Comparison of ENCODE assay signal across 2 cellular contexts in the genomic region with DNA sequence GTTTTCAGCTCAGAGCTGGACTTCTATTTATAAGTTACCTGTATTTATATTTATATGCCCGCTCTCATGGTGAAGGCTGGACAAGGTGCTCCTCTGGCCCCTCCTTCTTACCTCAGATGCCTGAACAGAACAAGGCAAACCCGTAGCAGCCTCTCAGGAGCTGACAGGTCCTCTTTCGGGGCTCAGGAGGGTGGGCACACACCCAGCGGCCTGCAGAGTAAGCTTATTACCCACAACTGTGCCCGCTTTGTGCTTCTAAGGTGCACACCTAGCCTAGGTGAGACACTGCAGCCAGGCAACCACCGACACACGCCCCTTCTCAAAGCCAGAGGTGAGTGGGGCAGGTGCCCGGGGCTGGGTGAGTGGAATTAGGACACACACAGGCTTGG.
TF ChIP-seq lines count a peak whose summit lies in the region.

No MANE protein-coding gene starts in this region.

TF ChIP-seq in H1, 55 proteins besides CTCF, POLR2A, EP300 and RAD21 (continues in another document):
- TF ChIP-seq PHF8 (conservative IDR thresholded peaks at IDR 0.05; ENCODE audit: low read depth, low read length) = no peak
- TF ChIP-seq, protein P1, sequence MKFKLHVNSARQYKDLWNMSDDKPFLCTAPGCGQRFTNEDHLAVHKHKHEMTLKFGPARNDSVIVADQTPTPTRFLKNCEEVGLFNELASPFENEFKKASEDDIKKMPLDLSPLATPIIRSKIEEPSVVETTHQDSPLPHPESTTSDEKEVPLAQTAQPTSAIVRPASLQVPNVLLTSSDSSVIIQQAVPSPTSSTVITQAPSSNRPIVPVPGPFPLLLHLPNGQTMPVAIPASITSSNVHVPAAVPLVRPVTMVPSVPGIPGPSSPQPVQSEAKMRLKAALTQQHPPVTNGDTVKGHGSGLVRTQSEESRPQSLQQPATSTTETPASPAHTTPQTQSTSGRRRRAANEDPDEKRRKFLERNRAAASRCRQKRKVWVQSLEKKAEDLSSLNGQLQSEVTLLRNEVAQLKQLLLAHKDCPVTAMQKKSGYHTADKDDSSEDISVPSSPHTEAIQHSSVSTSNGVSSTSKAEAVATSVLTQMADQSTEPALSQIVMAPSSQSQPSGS (IDR thresholded peaks at IDR 0.05; ENCODE audit: low read length) = no peak
- TF ChIP-seq TEAD4 (IDR thresholded peaks at IDR 0.05; ENCODE audit: low read depth, low read length) = no peak
- no peak for TF ChIP-seq EGR1 (IDR thresholded peaks at IDR 0.05; ENCODE audit: borderline replicate concordance, low read depth, low read length)
- TF ChIP-seq, protein P2, sequence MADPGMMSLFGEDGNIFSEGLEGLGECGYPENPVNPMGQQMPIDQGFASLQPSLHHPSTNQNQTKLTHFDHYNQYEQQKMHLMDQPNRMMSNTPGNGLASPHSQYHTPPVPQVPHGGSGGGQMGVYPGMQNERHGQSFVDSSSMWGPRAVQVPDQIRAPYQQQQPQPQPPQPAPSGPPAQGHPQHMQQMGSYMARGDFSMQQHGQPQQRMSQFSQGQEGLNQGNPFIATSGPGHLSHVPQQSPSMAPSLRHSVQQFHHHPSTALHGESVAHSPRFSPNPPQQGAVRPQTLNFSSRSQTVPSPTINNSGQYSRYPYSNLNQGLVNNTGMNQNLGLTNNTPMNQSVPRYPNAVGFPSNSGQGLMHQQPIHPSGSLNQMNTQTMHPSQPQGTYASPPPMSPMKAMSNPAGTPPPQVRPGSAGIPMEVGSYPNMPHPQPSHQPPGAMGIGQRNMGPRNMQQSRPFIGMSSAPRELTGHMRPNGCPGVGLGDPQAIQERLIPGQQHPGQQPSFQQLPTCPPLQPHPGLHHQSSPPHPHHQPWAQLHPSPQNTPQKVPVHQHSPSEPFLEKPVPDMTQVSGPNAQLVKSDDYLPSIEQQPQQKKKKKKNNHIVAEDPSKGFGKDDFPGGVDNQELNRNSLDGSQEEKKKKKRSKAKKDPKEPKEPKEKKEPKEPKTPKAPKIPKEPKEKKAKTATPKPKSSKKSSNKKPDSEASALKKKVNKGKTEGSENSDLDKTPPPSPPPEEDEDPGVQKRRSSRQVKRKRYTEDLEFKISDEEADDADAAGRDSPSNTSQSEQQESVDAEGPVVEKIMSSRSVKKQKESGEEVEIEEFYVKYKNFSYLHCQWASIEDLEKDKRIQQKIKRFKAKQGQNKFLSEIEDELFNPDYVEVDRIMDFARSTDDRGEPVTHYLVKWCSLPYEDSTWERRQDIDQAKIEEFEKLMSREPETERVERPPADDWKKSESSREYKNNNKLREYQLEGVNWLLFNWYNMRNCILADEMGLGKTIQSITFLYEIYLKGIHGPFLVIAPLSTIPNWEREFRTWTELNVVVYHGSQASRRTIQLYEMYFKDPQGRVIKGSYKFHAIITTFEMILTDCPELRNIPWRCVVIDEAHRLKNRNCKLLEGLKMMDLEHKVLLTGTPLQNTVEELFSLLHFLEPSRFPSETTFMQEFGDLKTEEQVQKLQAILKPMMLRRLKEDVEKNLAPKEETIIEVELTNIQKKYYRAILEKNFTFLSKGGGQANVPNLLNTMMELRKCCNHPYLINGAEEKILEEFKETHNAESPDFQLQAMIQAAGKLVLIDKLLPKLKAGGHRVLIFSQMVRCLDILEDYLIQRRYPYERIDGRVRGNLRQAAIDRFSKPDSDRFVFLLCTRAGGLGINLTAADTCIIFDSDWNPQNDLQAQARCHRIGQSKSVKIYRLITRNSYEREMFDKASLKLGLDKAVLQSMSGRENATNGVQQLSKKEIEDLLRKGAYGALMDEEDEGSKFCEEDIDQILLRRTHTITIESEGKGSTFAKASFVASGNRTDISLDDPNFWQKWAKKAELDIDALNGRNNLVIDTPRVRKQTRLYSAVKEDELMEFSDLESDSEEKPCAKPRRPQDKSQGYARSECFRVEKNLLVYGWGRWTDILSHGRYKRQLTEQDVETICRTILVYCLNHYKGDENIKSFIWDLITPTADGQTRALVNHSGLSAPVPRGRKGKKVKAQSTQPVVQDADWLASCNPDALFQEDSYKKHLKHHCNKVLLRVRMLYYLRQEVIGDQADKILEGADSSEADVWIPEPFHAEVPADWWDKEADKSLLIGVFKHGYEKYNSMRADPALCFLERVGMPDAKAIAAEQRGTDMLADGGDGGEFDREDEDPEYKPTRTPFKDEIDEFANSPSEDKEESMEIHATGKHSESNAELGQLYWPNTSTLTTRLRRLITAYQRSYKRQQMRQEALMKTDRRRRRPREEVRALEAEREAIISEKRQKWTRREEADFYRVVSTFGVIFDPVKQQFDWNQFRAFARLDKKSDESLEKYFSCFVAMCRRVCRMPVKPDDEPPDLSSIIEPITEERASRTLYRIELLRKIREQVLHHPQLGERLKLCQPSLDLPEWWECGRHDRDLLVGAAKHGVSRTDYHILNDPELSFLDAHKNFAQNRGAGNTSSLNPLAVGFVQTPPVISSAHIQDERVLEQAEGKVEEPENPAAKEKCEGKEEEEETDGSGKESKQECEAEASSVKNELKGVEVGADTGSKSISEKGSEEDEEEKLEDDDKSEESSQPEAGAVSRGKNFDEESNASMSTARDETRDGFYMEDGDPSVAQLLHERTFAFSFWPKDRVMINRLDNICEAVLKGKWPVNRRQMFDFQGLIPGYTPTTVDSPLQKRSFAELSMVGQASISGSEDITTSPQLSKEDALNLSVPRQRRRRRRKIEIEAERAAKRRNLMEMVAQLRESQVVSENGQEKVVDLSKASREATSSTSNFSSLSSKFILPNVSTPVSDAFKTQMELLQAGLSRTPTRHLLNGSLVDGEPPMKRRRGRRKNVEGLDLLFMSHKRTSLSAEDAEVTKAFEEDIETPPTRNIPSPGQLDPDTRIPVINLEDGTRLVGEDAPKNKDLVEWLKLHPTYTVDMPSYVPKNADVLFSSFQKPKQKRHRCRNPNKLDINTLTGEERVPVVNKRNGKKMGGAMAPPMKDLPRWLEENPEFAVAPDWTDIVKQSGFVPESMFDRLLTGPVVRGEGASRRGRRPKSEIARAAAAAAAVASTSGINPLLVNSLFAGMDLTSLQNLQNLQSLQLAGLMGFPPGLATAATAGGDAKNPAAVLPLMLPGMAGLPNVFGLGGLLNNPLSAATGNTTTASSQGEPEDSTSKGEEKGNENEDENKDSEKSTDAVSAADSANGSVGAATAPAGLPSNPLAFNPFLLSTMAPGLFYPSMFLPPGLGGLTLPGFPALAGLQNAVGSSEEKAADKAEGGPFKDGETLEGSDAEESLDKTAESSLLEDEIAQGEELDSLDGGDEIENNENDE (IDR thresholded peaks at IDR 0.05; ENCODE audit: insufficient replicate concordance, low read length) = no peak
- TF ChIP-seq ZNF274 (IDR thresholded peaks at IDR 0.05; ENCODE audit: borderline replicate concordance, extremely low read depth, low read length) = no peak
- TF ChIP-seq CBX8 (IDR thresholded peaks at IDR 0.05; ENCODE audit: borderline replicate concordance, low read depth, low read length) = no peak
- TF ChIP-seq TAF1 (IDR thresholded peaks at IDR 0.05; ENCODE audit: low read depth, low read length) = no peak
- TF ChIP-seq SAP30 (IDR thresholded peaks at IDR 0.05; ENCODE audit: insufficient read depth, insufficient replicate concordance, low read length) = no peak
- TF ChIP-seq CHD1 (IDR thresholded peaks at IDR 0.05; ENCODE audit: low read depth, low read length) = no peak
- TF ChIP-seq TAF7 (optimal IDR thresholded peaks at IDR 0.05; ENCODE audit: borderline replicate concordance, low read depth, low read length) = no peak
- TF ChIP-seq CTBP2 (IDR thresholded peaks at IDR 0.05; ENCODE audit: borderline replicate concordance, insufficient read depth, insufficient read length, low read length) = no peak
- no peak for TF ChIP-seq SP2 (IDR thresholded peaks at IDR 0.05; ENCODE audit: low read length)
- no peak for TF ChIP-seq JUN (IDR thresholded peaks at IDR 0.05; ENCODE audit: low read depth, low read length)
- no peak for TF ChIP-seq ASH2L (IDR thresholded peaks at IDR 0.05; ENCODE audit: low read length)

TF ChIP-seq in neural cell, 6 proteins besides CTCF, POLR2A, EP300 and RAD21:
- TF ChIP-seq, protein P3, sequence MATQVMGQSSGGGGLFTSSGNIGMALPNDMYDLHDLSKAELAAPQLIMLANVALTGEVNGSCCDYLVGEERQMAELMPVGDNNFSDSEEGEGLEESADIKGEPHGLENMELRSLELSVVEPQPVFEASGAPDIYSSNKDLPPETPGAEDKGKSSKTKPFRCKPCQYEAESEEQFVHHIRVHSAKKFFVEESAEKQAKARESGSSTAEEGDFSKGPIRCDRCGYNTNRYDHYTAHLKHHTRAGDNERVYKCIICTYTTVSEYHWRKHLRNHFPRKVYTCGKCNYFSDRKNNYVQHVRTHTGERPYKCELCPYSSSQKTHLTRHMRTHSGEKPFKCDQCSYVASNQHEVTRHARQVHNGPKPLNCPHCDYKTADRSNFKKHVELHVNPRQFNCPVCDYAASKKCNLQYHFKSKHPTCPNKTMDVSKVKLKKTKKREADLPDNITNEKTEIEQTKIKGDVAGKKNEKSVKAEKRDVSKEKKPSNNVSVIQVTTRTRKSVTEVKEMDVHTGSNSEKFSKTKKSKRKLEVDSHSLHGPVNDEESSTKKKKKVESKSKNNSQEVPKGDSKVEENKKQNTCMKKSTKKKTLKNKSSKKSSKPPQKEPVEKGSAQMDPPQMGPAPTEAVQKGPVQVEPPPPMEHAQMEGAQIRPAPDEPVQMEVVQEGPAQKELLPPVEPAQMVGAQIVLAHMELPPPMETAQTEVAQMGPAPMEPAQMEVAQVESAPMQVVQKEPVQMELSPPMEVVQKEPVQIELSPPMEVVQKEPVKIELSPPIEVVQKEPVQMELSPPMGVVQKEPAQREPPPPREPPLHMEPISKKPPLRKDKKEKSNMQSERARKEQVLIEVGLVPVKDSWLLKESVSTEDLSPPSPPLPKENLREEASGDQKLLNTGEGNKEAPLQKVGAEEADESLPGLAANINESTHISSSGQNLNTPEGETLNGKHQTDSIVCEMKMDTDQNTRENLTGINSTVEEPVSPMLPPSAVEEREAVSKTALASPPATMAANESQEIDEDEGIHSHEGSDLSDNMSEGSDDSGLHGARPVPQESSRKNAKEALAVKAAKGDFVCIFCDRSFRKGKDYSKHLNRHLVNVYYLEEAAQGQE (IDR thresholded peaks at IDR 0.05; ENCODE audit: borderline replicate concordance) = no peak
- TF ChIP-seq MXI1 (conservative IDR thresholded peaks at IDR 0.05; ENCODE audit: poor library complexity, severe bottlenecking) (no peak), EZH2 (IDR thresholded peaks at IDR 0.05; ENCODE audit: borderline replicate concordance, insufficient read depth, low read length, poor library complexity, severe bottlenecking) (no peak), POLR2AphosphoS5 (IDR thresholded peaks at IDR 0.05) (no peak), SMC3 (conservative IDR thresholded peaks at IDR 0.05; ENCODE audit: poor library complexity) (peak; percentile 52)
